In the genomic region with DNA sequence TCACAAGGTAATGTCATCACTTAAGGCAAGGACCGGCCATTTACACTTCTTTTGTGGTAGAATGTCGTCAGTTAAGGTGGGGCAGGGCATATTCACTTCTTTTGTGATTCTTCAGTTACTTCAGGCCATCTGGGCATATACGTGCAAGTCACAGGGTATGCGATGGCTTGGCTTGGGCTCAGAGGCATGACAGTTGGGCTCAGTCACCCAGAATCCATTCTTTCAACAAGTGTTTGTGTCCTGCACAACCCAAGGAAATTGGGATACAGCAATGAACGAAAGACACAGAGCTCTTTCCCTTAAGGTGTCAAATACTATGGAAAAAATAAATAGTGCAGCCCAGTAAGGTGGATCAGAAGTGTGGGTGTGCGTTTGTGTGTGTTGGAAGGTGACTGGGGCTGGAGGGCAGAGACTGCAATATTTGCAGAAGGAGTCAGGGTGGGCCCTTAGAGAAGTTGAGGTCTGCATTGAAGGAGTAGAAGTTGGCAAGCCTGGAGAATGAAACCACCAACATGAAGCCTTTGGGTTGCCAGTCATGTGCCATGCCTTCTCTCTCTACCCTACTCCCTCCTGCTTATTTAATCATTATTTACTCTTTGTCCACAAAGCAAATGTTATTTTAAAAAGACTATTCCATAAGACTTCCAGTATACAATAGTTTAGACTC, we compare ENCODE assay signal across 26 cellular contexts.
"Had no signal": no experiment of that assay in that cellular context is flagged by ENCODE, and none has a peak within 500 bp of the region (broad histone marks: within the 10 kb centered on the region; RNA-seq: fewer than 3 reads in every experiment).

No MANE protein-coding gene starts in this region.

- H3K4me1 Mint-ChIP-seq: nephron had no signal

- H3K27ac Mint-ChIP-seq: activated naive CD8-positive, alpha-beta T cell; nephron; T-helper 17 cell had no signal

- H3K27ac ChIP-seq: body of pancreas, cardiac muscle cell, colonic mucosa, epithelial cell of prostate, esophagus squamous epithelium, suprapubic skin, tibial artery had no signal

- H3K4me3 Mint-ChIP-seq: activated naive CD8-positive, alpha-beta T cell; nephron; T-helper 17 cell had no signal

- H3K36me3 Mint-ChIP-seq: activated naive CD8-positive, alpha-beta T cell had no signal

- H3K36me3 ChIP-seq: cardiac muscle cell, colonic mucosa, esophagus squamous epithelium, suprapubic skin, tibial artery had no signal

- H3K9me3 ChIP-seq: body of pancreas, colonic mucosa, esophagus squamous epithelium, suprapubic skin, tibial artery had no signal

- H3K4me3 ChIP-seq: body of pancreas, cardiac muscle cell, colonic mucosa, esophagus squamous epithelium, suprapubic skin, tibial artery had no signal

- H3K4me1 ChIP-seq: body of pancreas, colonic mucosa, esophagus squamous epithelium, suprapubic skin, tibial artery had no signal

- FAIRE-seq: endometrium, keratinocyte had no signal

- H3K27me3 ChIP-seq: body of pancreas, cardiac muscle cell, colonic mucosa, esophagus squamous epithelium, suprapubic skin, tibial artery had no signal

- ATAC-seq: body of pancreas, left colon, right cardiac atrium, T-helper 17 cell had no signal

- DNase-seq: activated effector memory CD4-positive, alpha-beta T cell treated with Interleukin-2 at 50 U/mL for 16 hours; activated naive CD4-positive, alpha-beta T cell treated with Interleukin-2 at 50 U/mL for 16 hours; aorta; body of pancreas; cerebellar nuclear complex; colonic mucosa; effector CD8-positive, alpha-beta T cell; esophagus squamous epithelium; foreskin melanocyte; glutamatergic neuron; hippocampal formation; left colon; mammary epithelial cell; posterior cingulate gyrus; right cardiac atrium; stimulated activated naive CD4-positive, alpha-beta T cell; T-helper 17 cell; T1000; tibial artery had no signal
